ENCODE assay signal across 9 cellular contexts in genomic region chr6:113414511-113414910, GRCh38.
DNase-seq lines count a peak whose midpoint lies in the region; ATAC-seq and TF ChIP-seq lines count a peak whose summit lies in the region.
"Had no signal": no experiment of that assay in that cellular context is flagged by ENCODE, and none has a peak within 500 bp of the region (broad histone marks: within the 10 kb centered on the region; RNA-seq: fewer than 3 reads in every experiment).

No MANE protein-coding gene starts in this region.

- H3K4me1 ChIP-seq in Panc1 (ENCODE audit: control insufficient read depth, insufficient read depth, low read length) (no peaks in the 10 kb centered on the region), psoas muscle (peaks cover 3% of the 10 kb centered on the region)

- in situ Hi-C loops in Panc1 (cut with HindIII; ENCODE audit: low pct_unique_long_range_greater_than_20kb, low sequenced_read_pairs), result no loop called here

- H3K27ac ChIP-seq in Panc1 (ENCODE audit: low read length), result no peak overlapping the region
- no peak overlapping the region for H3K27ac ChIP-seq in psoas muscle
- H3K27ac ChIP-seq: KMS-11 had no signal

- H3K4me3 ChIP-seq in Panc1 (ENCODE audit: low read depth in 2 of 2, low read length in 2 of 2), result no peak overlapping the region
- no peak overlapping the region for H3K4me3 ChIP-seq in fibroblast of pulmonary artery (replicated peaks; ENCODE audit: low read depth, low read length)
- H3K4me3 ChIP-seq in psoas muscle, result no peak overlapping the region

- H3K27me3 ChIP-seq in Panc1 (ENCODE audit: control insufficient read depth, insufficient read depth, low read length) (no peaks in the 10 kb centered on the region), psoas muscle (ENCODE audit: insufficient read depth in 3 of 3, low read length in 2 of 3) (no peaks in the 10 kb centered on the region)

- POLR2A ChIA-PET in Panc1 (lab: Charles Lee), result no interaction called here

- no peaks in the 10 kb centered on the region for H3K36me3 ChIP-seq in Panc1 (ENCODE audit: control insufficient read depth, insufficient read depth, low read length)
- no peaks in the 10 kb centered on the region for H3K36me3 ChIP-seq in psoas muscle (ENCODE audit: insufficient read depth in 1 of 2, low read depth in 1 of 2)

- CTCF ChIA-PET in Panc1 (lab: Charles Lee), result no interaction called here

- BruUV-seq in Panc1 (replicated peaks; lab: Mats Ljungman, UMichigan), result no TSS peak

- ATAC-seq in GM18870 (IDR thresholded peaks at IDR 0.05; ENCODE audit: unreplicated experiment) (peak; percentile 45), Panc1 (peak; percentile 94), psoas muscle (peak in 2 of 4 donors; percentile 44 to 60), GM21786 (IDR thresholded peaks at IDR 0.05; ENCODE audit: unreplicated experiment) (no peak), GM21529 (IDR thresholded peaks at IDR 0.05; ENCODE audit: unreplicated experiment) (no peak)

- DNase-seq in Panc1 (ENCODE audit: low read depth, low spot score), result peak; percentile 51
- DNase-seq in fibroblast of pulmonary artery (ENCODE audit: low read depth), result peak; percentile 82
- DNase-seq in psoas muscle, result no peak
- DNase-seq in SIG-M5 treated with dmso at 0.1 percent for 504 hours (lab: John Stamatoyannopoulos, UW; ENCODE audit: unreplicated experiment), result no peak
- no peak for DNase-seq in NOMO-1 treated with DMSO at 0.1 percent for 48 hours (lab: John Stamatoyannopoulos, UW; ENCODE audit: unreplicated experiment)

- TF ChIP-seq CTCF in Panc1 (IDR thresholded peaks at IDR 0.05), result peak; percentile 81
- peak; percentile 81 for TF ChIP-seq CTCF in fibroblast of pulmonary artery (IDR thresholded peaks at IDR 0.05; ENCODE audit: low read length, missing control alignments)
- TF ChIP-seq CTCF in psoas muscle (IDR thresholded peaks at IDR 0.05), result peak; percentile 40

- H3K9me3 ChIP-seq in Panc1 (ENCODE audit: control insufficient read depth, insufficient read depth, low read depth, low read length) (no peaks in the 10 kb centered on the region), psoas muscle (no peaks in the 10 kb centered on the region)

- WGBS in psoas muscle, 3 donors, result 35 to 59% (median 40%) methylated on average over 3 of the region's 3 CpGs

- intact Hi-C loops in Panc1 (cut with micrococcal nuclease; ENCODE audit: unreplicated experiment), result loop anchor here (10.0 kb wide), 1 partner anchor 440 kb away; the partner anchor contains the start of gene MARCKS
- intact Hi-C loops in psoas muscle (cut with DNase I), result loop anchor here in 1 of 2 donors (10.0 kb wide), 1 partner anchor 440 kb away; the partner anchor contains the start of gene MARCKS

Comparison
In these comparisons a context has a peak if more than half of its experiments do, and no peak if none do; other contexts are left out.
1. ATAC-seq: peak in GM18870 (single experiment) and Panc1 (single experiment); none in GM21786 (single experiment) and GM21529 (single experiment).
2. DNase-seq: peak in Panc1 (single experiment) and fibroblast of pulmonary artery (single experiment); none in psoas muscle (0 of 2), SIG-M5 treated with dmso at 0.1 percent for 504 hours (single experiment) and NOMO-1 treated with DMSO at 0.1 percent for 48 hours (single experiment).
3. Peak in every context shown above with its lines, with median percentiles within 50 percentile points of each other: CTCF ChIP-seq.